13 cellular contexts compared by ENCODE assay signal in genomic region chr16:49620868-49621239, GRCh38.
A peak's percentile ranks its signal among the peaks of the same experiment; 100 is the strongest.
DNase-seq lines count a peak whose midpoint lies in the region; ATAC-seq, FAIRE-seq and TF ChIP-seq lines count a peak whose summit lies in the region.
"Had no signal": no experiment of that assay in that cellular context is flagged by ENCODE, and none has a peak within 500 bp of the region (broad histone marks: within the 10 kb centered on the region; RNA-seq: fewer than 3 reads in every experiment).

No MANE protein-coding gene starts in this region.

- H3K36me3 ChIP-seq in esophagus muscularis mucosa (peaks cover 0 to 7% (median 2%) of the 10 kb centered on the region in 4 donors), transverse colon (no peaks in the 10 kb centered on the region)

- H3K4me1 ChIP-seq in esophagus muscularis mucosa (peaks cover 21 to 34% (median 31%) of the 10 kb centered on the region in 4 donors), transverse colon (peaks cover 0 to 11% (median 1%) of the 10 kb centered on the region in 4 donors)

- H3K4me3 ChIP-seq in NB4 (ENCODE audit: low read depth, low read length) (no peak overlapping the region), esophagus muscularis mucosa (no peak overlapping the region), transverse colon (no peak overlapping the region)

- intact Hi-C loops in esophagus muscularis mucosa (cut with DNase I): no loop called here
- intact Hi-C loops in transverse colon (cut with DNase I; ENCODE audit: low total_unique reads): no loop called here
- intact Hi-C loops in posterior cingulate gyrus (cut with DNase I): no loop called here

- peak overlapping the region; percentile 42 to 71 (median 58) for H3K27ac ChIP-seq in esophagus muscularis mucosa (replicated peaks in 1 of 4)
- H3K27ac ChIP-seq in transverse colon: peak overlapping the region; percentile 20 to 70 (median 53)

- H3K27me3 ChIP-seq in esophagus muscularis mucosa (no peaks in the 10 kb centered on the region), transverse colon (no peaks in the 10 kb centered on the region)

- no peak for TF ChIP-seq POLR2A in NB4 (IDR thresholded peaks at IDR 0.05; ENCODE audit: extremely low read depth, insufficient read length)
- TF ChIP-seq POLR2A in esophagus muscularis mucosa (IDR thresholded peaks at IDR 0.05; ENCODE audit: low read depth): no peak
- no peak for TF ChIP-seq POLR2A in transverse colon (IDR thresholded peaks at IDR 0.05)

- DNase-seq in NB4 (ENCODE audit: low read depth): peak; percentile 78
- no peak for DNase-seq in esophagus muscularis mucosa (ENCODE audit: extremely low spot score)
- DNase-seq in nephron progenitor cell: no peak
- no peak for DNase-seq in transverse colon
- DNase-seq in urothelium cell line (ENCODE audit: low spot score): no peak
- DNase-seq in posterior cingulate gyrus: no peak
- DNase-seq: NCI-H2029 treated with DMSO at 0.1 percent for 48 hours; stimulated activated CD4-positive, alpha-beta T cell treated with anti-CD3 and anti-CD28 coated beads, Interleukin-12 subunit alpha, Interleukin-12 subunit beta, amount 100 ng/mL, for 4 hours; T-helper 9 cell had no signal

- no peak for ATAC-seq in HG03139 (IDR thresholded peaks at IDR 0.05; ENCODE audit: unreplicated experiment)
- no peak for ATAC-seq in GM21390 (IDR thresholded peaks at IDR 0.05; ENCODE audit: unreplicated experiment)
- ATAC-seq: activated naive CD4-positive, alpha-beta T cell treated with anti-CD3 and anti-CD28 coated beads, Interleukin-2, amount 50 U/mL, for 72 hours had no signal

- H3K27me3 Mint-ChIP-seq in nephron progenitor cell (ENCODE audit: low read depth, poor library complexity): peaks cover 4% of the 10 kb centered on the region

- WGBS in esophagus muscularis mucosa: 56% methylated on average over 3 of the region's 6 CpGs
- whole genome bisulfite sequencing in transverse colon (ENCODE audit: low coverage in 1 of 2), 2 donors: 51% methylated on average over 5 of the region's 6 CpGs; no CpG with 5 or more reads in 1 of the 2 donors

- H3K36me3 Mint-ChIP-seq in nephron progenitor cell (ENCODE audit: low read depth): no peaks in the 10 kb centered on the region
- H3K36me3 Mint-ChIP-seq: activated naive CD4-positive, alpha-beta T cell treated with anti-CD3 and anti-CD28 coated beads, Interleukin-2, amount 50 U/mL, for 72 hours had no signal

- TF ChIP-seq EP300 in esophagus muscularis mucosa (IDR thresholded peaks at IDR 0.05) (no peak), transverse colon (IDR thresholded peaks at IDR 0.05; ENCODE audit: low read depth) (no peak)

- H3K27ac Mint-ChIP-seq in nephron progenitor cell: peak overlapping the region; percentile 34
- H3K27ac Mint-ChIP-seq: activated naive CD4-positive, alpha-beta T cell treated with anti-CD3 and anti-CD28 coated beads, Interleukin-2, amount 50 U/mL, for 72 hours had no signal

- FAIRE-seq in urothelium cell line (lab: Jason Lieb, UNC): no peak

- in situ Hi-C loops in transverse colon (cut with MboI; ENCODE audit: low pct_ligation_motif_present in 1 of 4, low pct_unique_long_range_greater_than_20kb in 1 of 4, low sequenced_read_pairs in 3 of 4): loop anchor here in 1 of 4 donors (25.0 kb wide), 1 partner anchor 241 kb away; the partner anchor contains the start of gene ZNF423

- H3K9me3 ChIP-seq in esophagus muscularis mucosa (no peaks in the 10 kb centered on the region), transverse colon (no peaks in the 10 kb centered on the region)

- no peak for TF ChIP-seq CTCF in NB4 (IDR thresholded peaks at IDR 0.05; ENCODE audit: low read depth, low read length)
- no peak for TF ChIP-seq CTCF in esophagus muscularis mucosa (IDR thresholded peaks at IDR 0.05)
- no peak for TF ChIP-seq CTCF in nephron progenitor cell (IDR thresholded peaks at IDR 0.05)
- no peak for TF ChIP-seq CTCF in transverse colon (IDR thresholded peaks at IDR 0.05)

- H3K9me3 Mint-ChIP-seq in nephron progenitor cell: no peaks in the 10 kb centered on the region
- H3K9me3 Mint-ChIP-seq: activated naive CD4-positive, alpha-beta T cell treated with anti-CD3 and anti-CD28 coated beads, Interleukin-2, amount 50 U/mL, for 72 hours; mesothelial cell of epicardium had no signal

- no peaks in the 10 kb centered on the region for H3K4me1 Mint-ChIP-seq in nephron progenitor cell

- H3K4me3 Mint-ChIP-seq in nephron progenitor cell: peak overlapping the region; percentile 31
- H3K4me3 Mint-ChIP-seq: mesothelial cell of epicardium had no signal
